Comparison of ENCODE assay signal across 2 cellular contexts in genomic region chr1:1255078-1255477, GRCh38.
TF ChIP-seq lines count a peak whose summit lies in the region.

No MANE protein-coding gene starts in this region.

TF ChIP-seq in HEK293, 187 proteins besides CTCF, POLR2A, EP300 and RAD21:
- TF ChIP-seq REST (tag by site-specific recombination; IDR thresholded peaks at IDR 0.05) (no peak), ZNF548 (tag by site-specific recombination; IDR thresholded peaks at IDR 0.05) (no peak), ZBTB7A (tag by site-specific recombination; IDR thresholded peaks at IDR 0.05; ENCODE audit: low read depth) (no peak)

TF ChIP-seq in endothelial cell of umbilical vein, 7 proteins besides CTCF, POLR2A, EP300 and RAD21:
- no peak for TF ChIP-seq MAX (IDR thresholded peaks at IDR 0.05; ENCODE audit: insufficient read depth, insufficient read length)
- no peak for TF ChIP-seq JUN (IDR thresholded peaks at IDR 0.05; ENCODE audit: borderline replicate concordance, insufficient read depth, insufficient read length, low read depth)
- no peak for TF ChIP-seq MYC (IDR thresholded peaks at IDR 0.05; ENCODE audit: low read depth, low read length)
- TF ChIP-seq GATA2 (IDR thresholded peaks at IDR 0.05; ENCODE audit: insufficient read depth, insufficient read length, low read depth, low read length): no peak
- no peak for TF ChIP-seq POLR2AphosphoS5 (IDR thresholded peaks at IDR 0.05; ENCODE audit: insufficient read depth, low read depth, low read length)
- TF ChIP-seq EZH2 (IDR thresholded peaks at IDR 0.05; ENCODE audit: borderline replicate concordance, low read depth, low read length, severe bottlenecking): no peak
- no peak for TF ChIP-seq FOS (IDR thresholded peaks at IDR 0.05; ENCODE audit: borderline replicate concordance, insufficient read depth, low read length)
